ENCODE assay signal across 1 cellular context in genomic region chr2:183172220-183172887, GRCh38.
TF ChIP-seq lines count a peak whose summit lies in the region.

No MANE protein-coding gene starts in this region.

TF ChIP-seq in A549, 52 proteins besides CTCF, POLR2A, EP300 and RAD21 (continued from another document):
- TF ChIP-seq REST (IDR thresholded peaks at IDR 0.05) (no peak), MAX (IDR thresholded peaks at IDR 0.05) (no peak)
